In genomic region chr16:79823644-79824043, GRCh38 we compare ENCODE assay signal across 18 cellular contexts.
A peak's percentile ranks its signal among the peaks of the same experiment; 100 is the strongest.
DNase-seq lines count a peak whose midpoint lies in the region; ATAC-seq and TF ChIP-seq lines count a peak whose summit lies in the region.
"Had no signal": no experiment of that assay in that cellular context is flagged by ENCODE, and none has a peak within 500 bp of the region (broad histone marks: within the 10 kb centered on the region; RNA-seq: fewer than 3 reads in every experiment).

No MANE protein-coding gene starts in this region.

- no peaks in the 10 kb centered on the region for H3K9me3 ChIP-seq in smooth muscle cell (replicated peaks; ENCODE audit: low read depth)
- H3K9me3 ChIP-seq: BE2C had no signal

- no peak overlapping the region for H3K27ac Mint-ChIP-seq in activated T-helper 1 cell treated with anti-CD3 and anti-CD28 coated beads, Interleukin-12 subunit alpha, Interleukin-12 subunit beta, Interleukin-2, Interleukin-4 antibody, amounts not matched to agents 30 ng/mL and 10 ng/mL and 1 ng/mL, durations not matched to agents 14 hours and 24 hours and 36 hours
- H3K27ac Mint-ChIP-seq: CD4-positive, CD25-positive, alpha-beta regulatory T cell; CD8-positive, alpha-beta memory T cell; HFFc6 had no signal

- H3K4me3 ChIP-seq in brain microvascular endothelial cell (ENCODE audit: low read depth, low read length) (no peak overlapping the region), smooth muscle cell (no peak overlapping the region)

- intact Hi-C loops in activated T-helper 1 cell treated with anti-CD3 and anti-CD28 coated beads, Interleukin-12 subunit alpha, Interleukin-12 subunit beta, Interleukin-2, Interleukin-4 antibody, amounts not matched to agents 30 ng/mL and 10 ng/mL and 1 ng/mL, durations not matched to agents 14 hours and 24 hours and 36 hours (cut with micrococcal nuclease) = no loop called here

- WGBS in smooth muscle cell (ENCODE audit: low lambda C conversion rate) = 11% methylated on average over 2 of the region's 2 CpGs

- H3K4me1 Mint-ChIP-seq in activated T-helper 1 cell treated with anti-CD3 and anti-CD28 coated beads, Interleukin-12 subunit alpha, Interleukin-12 subunit beta, Interleukin-2, Interleukin-4 antibody, amounts not matched to agents 30 ng/mL and 10 ng/mL and 1 ng/mL, durations not matched to agents 14 hours and 24 hours and 36 hours (ENCODE audit: low read depth) = no peaks in the 10 kb centered on the region
- H3K4me1 Mint-ChIP-seq: CD4-positive, CD25-positive, alpha-beta regulatory T cell; CD8-positive, alpha-beta memory T cell had no signal

- no peak overlapping the region for H2AFZ ChIP-seq in smooth muscle cell (ENCODE audit: low read depth)

- DNase-seq in brain microvascular endothelial cell (peak; percentile 15), kidney tubule cell (ENCODE audit: low spot score) (peak; percentile 28), smooth muscle cell (lab: John Stamatoyannopoulos, UW; ENCODE audit: unreplicated experiment) (no peak), cerebellum (ENCODE audit: low spot score) (no peak)
- no peak for DNase-seq in activated T-helper 1 cell treated with anti-CD3 and anti-CD28 coated beads, Interleukin-12 subunit alpha, Interleukin-12 subunit beta, Interleukin-2, Interleukin-4 antibody, amounts not matched to agents 30 ng/mL and 10 ng/mL and 1 ng/mL, durations not matched to agents 14 hours and 24 hours and 36 hours (ENCODE audit: low spot score)
- DNase-seq: ACHN; BE2C; C1 segment of cervical spinal cord; CD4-positive, CD25-positive, alpha-beta regulatory T cell; CD8-positive, alpha-beta memory T cell; COR-L47; DMS 273 treated with DMSO at 0.1 percent for 48 hours; GOT3; H7; HFFc6; IMR-90 had no signal

- H3K4me3 Mint-ChIP-seq in activated T-helper 1 cell treated with anti-CD3 and anti-CD28 coated beads, Interleukin-12 subunit alpha, Interleukin-12 subunit beta, Interleukin-2, Interleukin-4 antibody, amounts not matched to agents 30 ng/mL and 10 ng/mL and 1 ng/mL, durations not matched to agents 14 hours and 24 hours and 36 hours = no peak overlapping the region
- H3K4me3 Mint-ChIP-seq: CD4-positive, CD25-positive, alpha-beta regulatory T cell; CD8-positive, alpha-beta memory T cell; HFFc6 had no signal

- H3K9ac ChIP-seq in smooth muscle cell (ENCODE audit: low read depth) = no peak overlapping the region

- peak overlapping the region; percentile 6 for H3K4me2 ChIP-seq in smooth muscle cell

- H3K27me3 ChIP-seq in brain microvascular endothelial cell (replicated peaks) (no peaks in the 10 kb centered on the region), smooth muscle cell (ENCODE audit: low read depth) (no peaks in the 10 kb centered on the region)
- H3K27me3 ChIP-seq: BE2C had no signal

- ATAC-seq in HG02884 (IDR thresholded peaks at IDR 0.05; ENCODE audit: unreplicated experiment) = no peak
- ATAC-seq: HCT116 had no signal

- no peak for TF ChIP-seq CTCF in brain microvascular endothelial cell (IDR thresholded peaks at IDR 0.05; ENCODE audit: low read depth, low read length, missing control alignments)
- no peak for TF ChIP-seq CTCF in smooth muscle cell (IDR thresholded peaks at IDR 0.05; ENCODE audit: borderline replicate concordance, insufficient read depth, poor library complexity, severe bottlenecking)

- peaks cover 9% of the 10 kb centered on the region for H3K27me3 Mint-ChIP-seq in activated T-helper 1 cell treated with anti-CD3 and anti-CD28 coated beads, Interleukin-12 subunit alpha, Interleukin-12 subunit beta, Interleukin-2, Interleukin-4 antibody, amounts not matched to agents 30 ng/mL and 10 ng/mL and 1 ng/mL, durations not matched to agents 14 hours and 24 hours and 36 hours (ENCODE audit: insufficient read depth)

- H3K27ac ChIP-seq in brain microvascular endothelial cell (no peak overlapping the region), smooth muscle cell (ENCODE audit: low read depth) (peak overlapping the region; percentile 32)

- H4K20me1 ChIP-seq in smooth muscle cell (ENCODE audit: low read depth) = no peaks in the 10 kb centered on the region

- no peaks in the 10 kb centered on the region for H3F3A ChIP-seq in smooth muscle cell (ENCODE audit: low read depth)

- H3K9me3 Mint-ChIP-seq in activated T-helper 1 cell treated with anti-CD3 and anti-CD28 coated beads, Interleukin-12 subunit alpha, Interleukin-12 subunit beta, Interleukin-2, Interleukin-4 antibody, amounts not matched to agents 30 ng/mL and 10 ng/mL and 1 ng/mL, durations not matched to agents 14 hours and 24 hours and 36 hours = no peaks in the 10 kb centered on the region
- H3K9me3 Mint-ChIP-seq: CD8-positive, alpha-beta memory T cell had no signal

- in situ Hi-C loops in brain microvascular endothelial cell (cut with HindIII; ENCODE audit: low pct_ligation_motif_present, low sequenced_read_pairs) = no loop called here

- H3K36me3 ChIP-seq in brain microvascular endothelial cell (replicated peaks) = no peaks in the 10 kb centered on the region
- H3K36me3 ChIP-seq in smooth muscle cell (ENCODE audit: low read depth) = no peaks in the 10 kb centered on the region
- H3K36me3 ChIP-seq: BE2C had no signal

- no peaks in the 10 kb centered on the region for H3K79me2 ChIP-seq in smooth muscle cell (ENCODE audit: low read depth)

- no peaks in the 10 kb centered on the region for H3K36me3 Mint-ChIP-seq in activated T-helper 1 cell treated with anti-CD3 and anti-CD28 coated beads, Interleukin-12 subunit alpha, Interleukin-12 subunit beta, Interleukin-2, Interleukin-4 antibody, amounts not matched to agents 30 ng/mL and 10 ng/mL and 1 ng/mL, durations not matched to agents 14 hours and 24 hours and 36 hours (ENCODE audit: low read depth)
- H3K36me3 Mint-ChIP-seq: CD4-positive, CD25-positive, alpha-beta regulatory T cell; CD8-positive, alpha-beta memory T cell had no signal

- H3K4me1 ChIP-seq in smooth muscle cell (ENCODE audit: low read depth) = no peaks in the 10 kb centered on the region
- H3K4me1 ChIP-seq: BE2C had no signal

Comparison
In these comparisons a context has a peak if more than half of its experiments do, and no peak if none do; other contexts are left out.
1. DNase-seq: peak in brain microvascular endothelial cell (single experiment) and kidney tubule cell (single experiment); none in smooth muscle cell (single experiment), activated T-helper 1 cell treated with anti-CD3 and anti-CD28 coated beads, Interleukin-12 subunit alpha, Interleukin-12 subunit beta, Interleukin-2, Interleukin-4 antibody, amounts not matched to agents 30 ng/mL and 10 ng/mL and 1 ng/mL, durations not matched to agents 14 hours and 24 hours and 36 hours (single experiment) and cerebellum (single experiment).